In genomic region chr2:15803987-15804619, GRCh38 we compare ENCODE assay signal across 27 cellular contexts.
"Had no signal": no experiment of that assay in that cellular context is flagged by ENCODE, and none has a peak within 500 bp of the region (broad histone marks: within the 10 kb centered on the region; RNA-seq: fewer than 3 reads in every experiment).

No MANE protein-coding gene starts in this region.

- H3K36me3 Mint-ChIP-seq: naive thymus-derived CD8-positive, alpha-beta T cell; natural killer cell treated with Interleukin-12 subunit alpha and Interleukin-12 subunit beta and Interleukin-15 and Interleukin-18, amount 100 ng/mL, for 72 hours; stimulated activated effector memory CD8-positive, alpha-beta T cell treated with anti-CD3 and anti-CD28 coated beads, Interleukin-12 subunit alpha, Interleukin-12 subunit beta, amount 100 ng/mL, for 72 hours; stimulated activated naive B cell treated with anti-CD40 and anti-IgM and Interleukin-4, amounts not matched to agents 10 μg/mL and 1 μg/mL and 100 μg/mL, for 72 hours had no signal

- H3K36me3 ChIP-seq: ovary, right lobe of liver, sigmoid colon, stomach, thoracic aorta, thyroid gland, tibial nerve, upper lobe of left lung, vagina had no signal

- H3K27ac ChIP-seq: ovary, parathyroid adenoma, right lobe of liver, sigmoid colon, stomach, thoracic aorta, thyroid gland, tibial nerve, upper lobe of left lung, vagina had no signal

- H3K4me1 ChIP-seq: parathyroid adenoma, sigmoid colon, stomach, upper lobe of left lung, vagina had no signal

- FAIRE-seq: small intestine, urothelium cell line had no signal

- H3K9me3 Mint-ChIP-seq: natural killer cell treated with Interleukin-12 subunit alpha and Interleukin-12 subunit beta and Interleukin-15 and Interleukin-18, amount 100 ng/mL, for 72 hours; nephron progenitor cell; stimulated activated effector memory CD8-positive, alpha-beta T cell treated with anti-CD3 and anti-CD28 coated beads, Interleukin-12 subunit alpha, Interleukin-12 subunit beta, amount 100 ng/mL, for 72 hours; stimulated activated naive B cell treated with anti-CD40 and anti-IgM and Interleukin-4, amounts not matched to agents 10 μg/mL and 1 μg/mL and 100 μg/mL, for 72 hours; stimulated activated naive CD8-positive, alpha-beta T cell treated with anti-CD3 and anti-CD28 coated beads, Interleukin-15, Interleukin-2, amounts not matched to agents 100 ng/mL and 50 ng/mL, for 24 hours had no signal

- DNase-seq: naive thymus-derived CD8-positive, alpha-beta T cell; nephron progenitor cell; occipital lobe; ovary; right cardiac atrium; right lobe of liver; sigmoid colon; small intestine; stimulated activated CD4-positive, alpha-beta T cell treated with anti-CD3 and anti-CD28 coated beads, Interleukin-15, amount 100 ng/mL, for 24 hours; stimulated activated CD4-positive, alpha-beta T cell treated with anti-CD3 and anti-CD28 coated beads, Interleukin-2, amount 100 ng/mL, for 24 hours; stimulated activated CD4-positive, alpha-beta T cell treated with anti-CD3 and anti-CD28 coated beads, Interleukin-2, amount 100 ng/mL, for 48 hours; stimulated activated CD4-positive, alpha-beta T cell treated with anti-CD3 and anti-CD28 coated beads, Interleukin-4, amount 100 ng/mL, for 24 hours; stimulated activated naive B cell treated with anti-CD40 and anti-IgM and Interleukin-4, amounts not matched to agents 10 μg/mL and 1 μg/mL and 100 μg/mL, for 72 hours; stimulated activated naive CD4-positive, alpha-beta T cell treated with Interleukin-2 at 50 U/mL for 16 hours; stomach; thyroid gland; upper lobe of left lung had no signal

- H3K4me3 Mint-ChIP-seq: naive thymus-derived CD8-positive, alpha-beta T cell; natural killer cell treated with Interleukin-12 subunit alpha and Interleukin-12 subunit beta and Interleukin-15 and Interleukin-18, amount 100 ng/mL, for 72 hours; nephron progenitor cell; neural crest cell; stimulated activated effector memory CD8-positive, alpha-beta T cell treated with anti-CD3 and anti-CD28 coated beads, Interleukin-12 subunit alpha, Interleukin-12 subunit beta, amount 100 ng/mL, for 72 hours; stimulated activated naive B cell treated with anti-CD40 and anti-IgM and Interleukin-4, amounts not matched to agents 10 μg/mL and 1 μg/mL and 100 μg/mL, for 72 hours; stimulated activated naive CD8-positive, alpha-beta T cell treated with anti-CD3 and anti-CD28 coated beads, Interleukin-15, Interleukin-2, amounts not matched to agents 100 ng/mL and 50 ng/mL, for 24 hours had no signal

- H2AFZ ChIP-seq: parathyroid adenoma had no signal

- H3K27ac Mint-ChIP-seq: naive thymus-derived CD8-positive, alpha-beta T cell; natural killer cell treated with Interleukin-12 subunit alpha and Interleukin-12 subunit beta and Interleukin-15 and Interleukin-18, amount 100 ng/mL, for 72 hours; nephron progenitor cell; progenitor cell of endocrine pancreas; stimulated activated effector memory CD8-positive, alpha-beta T cell treated with anti-CD3 and anti-CD28 coated beads, Interleukin-12 subunit alpha, Interleukin-12 subunit beta, amount 100 ng/mL, for 72 hours; stimulated activated naive B cell treated with anti-CD40 and anti-IgM and Interleukin-4, amounts not matched to agents 10 μg/mL and 1 μg/mL and 100 μg/mL, for 72 hours; stimulated activated naive CD8-positive, alpha-beta T cell treated with anti-CD3 and anti-CD28 coated beads, Interleukin-15, Interleukin-2, amounts not matched to agents 100 ng/mL and 50 ng/mL, for 24 hours had no signal

- H3K4me1 Mint-ChIP-seq: naive thymus-derived CD8-positive, alpha-beta T cell; stimulated activated effector memory CD8-positive, alpha-beta T cell treated with anti-CD3 and anti-CD28 coated beads, Interleukin-12 subunit alpha, Interleukin-12 subunit beta, amount 100 ng/mL, for 72 hours; stimulated activated naive B cell treated with anti-CD40 and anti-IgM and Interleukin-4, amounts not matched to agents 10 μg/mL and 1 μg/mL and 100 μg/mL, for 72 hours had no signal

- H3K79me2 ChIP-seq: parathyroid adenoma had no signal

- H3K27me3 ChIP-seq: ovary, right lobe of liver, sigmoid colon, stomach, thyroid gland, tibial nerve, upper lobe of left lung, vagina had no signal

- ATAC-seq: naive thymus-derived CD8-positive, alpha-beta T cell; natural killer cell treated with Interleukin-12 subunit alpha and Interleukin-12 subunit beta and Interleukin-15 and Interleukin-18, amount 100 ng/mL, for 72 hours; right cardiac atrium; right lobe of liver; stimulated activated effector memory CD8-positive, alpha-beta T cell treated with anti-CD3 and anti-CD28 coated beads, Interleukin-12 subunit alpha, Interleukin-12 subunit beta, amount 100 ng/mL, for 72 hours had no signal

- H3K9ac ChIP-seq: parathyroid adenoma had no signal

- H3K4me3 ChIP-seq: ovary, right lobe of liver, sigmoid colon, stomach, thoracic aorta, thyroid gland, tibial nerve, upper lobe of left lung, vagina had no signal

- H3K9me3 ChIP-seq: ovary, right lobe of liver, sigmoid colon, stomach, thoracic aorta, thyroid gland, tibial nerve, upper lobe of left lung, vagina had no signal

- H3K27me3 Mint-ChIP-seq: stimulated activated naive B cell treated with anti-CD40 and anti-IgM and Interleukin-4, amounts not matched to agents 10 μg/mL and 1 μg/mL and 100 μg/mL, for 72 hours; stimulated activated naive CD8-positive, alpha-beta T cell treated with anti-CD3 and anti-CD28 coated beads, Interleukin-15, Interleukin-2, amounts not matched to agents 100 ng/mL and 50 ng/mL, for 24 hours had no signal
